ENCODE assay signal across 21 cellular contexts in the genomic region with DNA sequence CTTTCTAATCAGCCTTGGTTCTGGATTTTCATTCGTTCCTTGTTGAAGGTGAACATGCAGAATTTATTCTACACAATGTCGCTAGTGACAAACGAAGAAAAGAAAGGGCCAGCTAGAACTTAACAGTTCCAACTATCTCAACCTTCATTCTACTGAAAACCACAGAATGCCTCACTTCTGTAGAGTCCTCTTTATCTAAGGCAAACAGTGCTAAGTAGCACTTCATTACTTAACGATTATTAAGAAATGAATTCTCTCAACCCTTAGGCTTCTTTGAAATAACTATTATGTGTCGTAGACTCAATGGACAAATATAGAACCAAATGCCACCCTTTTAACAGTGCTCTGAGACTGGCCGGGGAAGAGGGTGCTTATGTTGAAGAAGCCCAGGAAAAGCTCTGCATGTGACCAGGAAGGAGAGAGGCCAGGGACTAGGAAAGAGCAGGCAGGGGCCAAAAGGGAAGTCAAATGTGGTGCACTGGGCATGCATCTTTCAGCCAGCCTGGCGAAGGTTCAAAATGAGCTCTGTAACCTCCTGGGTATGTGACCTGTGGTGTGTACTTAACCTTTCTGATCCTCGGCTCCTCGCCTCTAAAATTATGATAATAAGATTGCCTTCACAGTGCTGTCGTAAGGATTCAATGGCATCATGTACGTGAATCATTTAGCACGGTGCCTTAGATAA. TPM values are rescaled to one million over a fixed set of nuclear protein-coding genes. Genes with fewer than 3 reads are reported as not detected.
DNase-seq lines count a peak whose midpoint lies in the region; ATAC-seq and TF ChIP-seq lines count a peak whose summit lies in the region.
"Had no signal": no experiment of that assay in that cellular context is flagged by ENCODE, and none has a peak within 500 bp of the region (broad histone marks: within the 10 kb centered on the region; RNA-seq: fewer than 3 reads in every experiment).

No MANE protein-coding gene starts in this region.

- ATAC-seq in lung (ENCODE audit: insufficient read depth, low FRiP score): peak; percentile 73
- no peak for ATAC-seq in GM18870 (IDR thresholded peaks at IDR 0.05; ENCODE audit: unreplicated experiment)

- WGBS in lung, 2 donors: 74 to 83% methylated on average over 12 of the region's 12 CpGs

- H3K4me1 ChIP-seq in lung (ENCODE audit: control insufficient read depth in 2 of 2, insufficient read depth in 2 of 2, low read length in 2 of 2): peaks cover 0 to 6% of the 10 kb centered on the region in 2 donors

- H3K9me3 ChIP-seq in lung (ENCODE audit: control insufficient read depth in 2 of 2, insufficient read depth in 1 of 2, low read length in 1 of 2): no peaks in the 10 kb centered on the region
- H3K9me3 ChIP-seq: SJSA1, vagina had no signal

- H3K27me3 ChIP-seq in lung (ENCODE audit: control insufficient read depth, insufficient read depth): no peaks in the 10 kb centered on the region
- H3K27me3 ChIP-seq: brain microvascular endothelial cell, SJSA1, vagina had no signal

- no peaks in the 10 kb centered on the region for H3K36me3 ChIP-seq in lung (ENCODE audit: control insufficient read depth in 2 of 2, insufficient read depth in 2 of 2, low read length in 2 of 2)
- H3K36me3 ChIP-seq: brain microvascular endothelial cell, SJSA1, vagina had no signal

- peak overlapping the region in 1 of 2 donors; percentile 69 for H3K27ac ChIP-seq in lung (ENCODE audit: low read depth in 1 of 2, low read length in 1 of 2)
- H3K27ac ChIP-seq: brain microvascular endothelial cell, C4-2B, coronary artery, SJSA1, vagina had no signal

- no peak for TF ChIP-seq CTCF in lung (IDR thresholded peaks at IDR 0.05; ENCODE audit: control extremely low read depth, extremely low read depth)

- DNase-seq in A172 (ENCODE audit: low spot score): peak; percentile 16
- DNase-seq in NCI-H226: peak; percentile 64
- DNase-seq in dermis blood vessel endothelial cell: peak; percentile 58
- DNase-seq in lung (ENCODE audit: low spot score): peak; percentile 89
- DNase-seq in activated T-cell treated with anti-CD3 and anti-CD28 coated beads for 4 hours: no peak
- DNase-seq in NCI-H2171 (lab: John Stamatoyannopoulos, UW): no peak
- no peak for DNase-seq in HuH-7.5 (ENCODE audit: low spot score)
- DNase-seq: activated CD4-positive, CD25-positive, alpha-beta regulatory T cell; activated naive CD8-positive, alpha-beta T cell treated with anti-CD3 and anti-CD28 coated beads, Interleukin-2, amount 10 ng/mL, durations not matched to agents 7 days and 5 days; brain microvascular endothelial cell; midbrain; NCI-H1930; NCI-H526; stimulated activated CD4-positive, alpha-beta T cell treated with anti-CD3 and anti-CD28 coated beads, Interleukin-4, amount 100 ng/mL, for 24 hours; T-helper 2 cell had no signal

- no peak overlapping the region for H3K4me3 ChIP-seq in lung
- H3K4me3 ChIP-seq: coronary artery, SJSA1, vagina had no signal

RNA-seq across cellular contexts. Expression of gene BMP2, which starts 55.4 kb away (rescaled TPM):
- not detected in 2 replicates for total RNA-seq in A172 (2014; rRNA removed; shearing (Covaris generic))
- total RNA-seq in dermis blood vessel endothelial cell (23.1 and 33.7 TPM in 2 replicates), lung (10 to 100 TPM; 28.8 to 29.4 TPM)
- 10 to 100 TPM; 11.4 to 13.9 TPM for polyA plus RNA-seq in lung
- total RNA-seq: activated naive CD8-positive, alpha-beta T cell treated with anti-CD3 and anti-CD28 coated beads, Interleukin-2, amount 10 ng/mL, durations not matched to agents 7 days and 5 days; OCI-LY7 had no signal

Comparison
In these comparisons a context has a peak if more than half of its experiments do, and no peak if none do; other contexts are left out.
1. DNase-seq: peak in A172 (single experiment), NCI-H226 (single experiment), dermis blood vessel endothelial cell (single experiment) and lung (single experiment); none in activated T-cell treated with anti-CD3 and anti-CD28 coated beads for 4 hours (single experiment), NCI-H2171 (single experiment) and HuH-7.5 (single experiment).
2. RNA of gene BMP2, which starts 55.4 kb away (total RNA-seq): 28.8 to 29.4 TPM in lung and 23.1 to 33.7 TPM in dermis blood vessel endothelial cell; not detected in A172; every median in the first group is over 10 times any median in the second.